Comparison of ENCODE assay signal across 17 cellular contexts in the genomic region with DNA sequence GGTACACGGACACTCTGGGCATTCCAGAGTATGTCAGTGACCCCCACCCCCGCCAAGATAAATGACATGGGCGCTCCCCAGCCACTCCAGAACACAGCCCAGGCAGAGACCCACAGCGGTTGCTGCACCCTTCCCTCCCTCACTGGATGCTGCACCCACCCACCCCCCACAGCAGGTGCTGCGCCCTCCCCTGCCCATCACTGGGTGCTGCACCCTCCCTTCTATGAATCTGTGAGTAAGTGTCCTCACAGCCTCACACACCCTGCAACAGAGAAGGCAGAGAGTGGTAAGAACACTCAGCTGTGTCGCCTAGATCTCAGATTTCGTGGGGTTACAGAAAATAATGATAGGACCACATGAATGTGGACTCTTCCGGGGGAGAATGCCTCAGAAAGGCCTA. TPM values are rescaled to one million over a fixed set of nuclear protein-coding genes. Genes with fewer than 3 reads are reported as not detected.
A peak's percentile ranks its signal among the peaks of the same experiment; 100 is the strongest.
DNase-seq lines count a peak whose midpoint lies in the region; ATAC-seq, FAIRE-seq and TF ChIP-seq lines count a peak whose summit lies in the region.
"Had no signal": no experiment of that assay in that cellular context is flagged by ENCODE, and none has a peak within 500 bp of the region (broad histone marks: within the 10 kb centered on the region; RNA-seq: fewer than 3 reads in every experiment).

No MANE protein-coding gene starts in this region.

- no TSS peak for BruUV-seq in Calu3 (replicated peaks; lab: Mats Ljungman, UMichigan)

- DNase-seq in Calu3 = no peak
- DNase-seq in H9 = no peak
- no peak for DNase-seq in neural progenitor cell (ENCODE audit: low spot score)
- no peak for DNase-seq in activated gamma-delta T cell treated with Interleukin-2 at 50 U/mL for 16 hours
- DNase-seq in activated CD4-positive, alpha-beta T cell treated with anti-CD3 and anti-CD28 coated beads for 1 hour = no peak
- DNase-seq in frontal cortex (ENCODE audit: low spot score in 2 of 2) = no peak
- DNase-seq: BE2C; CD8-positive, alpha-beta T cell; COR-L47; DMS53; GF-D8 had no signal

- no peaks in the 10 kb centered on the region for H3K9me3 Mint-ChIP-seq in Calu3 (ENCODE audit: low read depth, unreplicated experiment)
- peaks cover 3% of the 10 kb centered on the region in 2 experiments; a peak in 3 of 5 replicates for H3K9me3 Mint-ChIP-seq in H9
- H3K9me3 Mint-ChIP-seq in neural progenitor cell = no peaks in the 10 kb centered on the region

- no peak overlapping the region for H2BK120ac ChIP-seq in H9 (ENCODE audit: low read depth, low read length, poor library complexity, severe bottlenecking)

- H3K4ac ChIP-seq in H9 (ENCODE audit: low read depth, low read length) = no peak overlapping the region

- no peak overlapping the region for H4K91ac ChIP-seq in H9 (ENCODE audit: insufficient read length, low read depth, low read length)

- H4K5ac ChIP-seq in H9 (ENCODE audit: insufficient read length, low read depth, low read length) = no peak overlapping the region

- no peaks in the 10 kb centered on the region for H3K36me3 Mint-ChIP-seq in Calu3 (ENCODE audit: insufficient read depth, unreplicated experiment)
- peaks cover 22 to 55% (median 28%) of the 10 kb centered on the region in 3 experiments for H3K36me3 Mint-ChIP-seq in H9 (ENCODE audit: insufficient read depth in 1 of 3, low read depth in 3 of 3)
- peaks cover 15% of the 10 kb centered on the region for H3K36me3 Mint-ChIP-seq in neural progenitor cell

- TF ChIP-seq CTCF in Calu3 (IDR thresholded peaks at IDR 0.05; ENCODE audit: unreplicated experiment) (peak; percentile 12), H9 (conservative IDR thresholded peaks at IDR 0.05) (no peak), neural progenitor cell (IDR thresholded peaks at IDR 0.05) (no peak)

- H3K36me3 ChIP-seq in neural progenitor cell = no peaks in the 10 kb centered on the region
- H3K36me3 ChIP-seq: BE2C had no signal

- H3K27ac ChIP-seq in H9 (ENCODE audit: insufficient read length, low read depth, low read length) = no peak overlapping the region
- no peak overlapping the region for H3K27ac ChIP-seq in neural progenitor cell
- H3K27ac ChIP-seq: C4-2B, HL-60 had no signal

- H2BK15ac ChIP-seq in H9 (ENCODE audit: low read depth, low read length) = no peak overlapping the region

- no peak overlapping the region for H3K4me3 Mint-ChIP-seq in Calu3 (ENCODE audit: low read depth, unreplicated experiment)
- H3K4me3 Mint-ChIP-seq in H9 = no peak overlapping the region
- no peak overlapping the region for H3K4me3 Mint-ChIP-seq in neural progenitor cell
- H3K4me3 Mint-ChIP-seq: CD8-positive, alpha-beta T cell had no signal

- H3K9me3 ChIP-seq in H9 (ENCODE audit: control insufficient read depth, low read depth, low read length) = no peaks in the 10 kb centered on the region
- no peaks in the 10 kb centered on the region for H3K9me3 ChIP-seq in neural progenitor cell (ENCODE audit: low read depth)
- H3K9me3 ChIP-seq: BE2C had no signal

- FAIRE-seq in frontal cortex (lab: Jason Lieb, UNC) = no peak
- FAIRE-seq: GM12878, GM18507 had no signal

- no peak overlapping the region for H3K4me3 ChIP-seq in neural progenitor cell
- H3K4me3 ChIP-seq: GM12878 had no signal

- H4K8ac ChIP-seq in H9 (replicated peaks; ENCODE audit: insufficient read length, low read depth, low read length) = no peak overlapping the region

- no peaks in the 10 kb centered on the region for H4K20me1 ChIP-seq in H9 (ENCODE audit: control insufficient read depth, insufficient read depth, insufficient read length)
- H4K20me1 ChIP-seq in neural progenitor cell (ENCODE audit: low read depth) = no peaks in the 10 kb centered on the region

- H3K9ac ChIP-seq in H9 (ENCODE audit: extremely low read depth, insufficient read length, low read length) (no peak overlapping the region), neural progenitor cell (no peak overlapping the region)

- H3K23me2 ChIP-seq in H9 (ENCODE audit: insufficient read length, low read depth, low read length, poor library complexity, severe bottlenecking) = no peaks in the 10 kb centered on the region

- peak; percentile 6 for ATAC-seq in esophagus mucosa
- ATAC-seq: CD8-positive, alpha-beta T cell; GM12878; HCT116 had no signal

- no peaks in the 10 kb centered on the region for H3K79me1 ChIP-seq in H9 (ENCODE audit: insufficient read depth, low read depth, low read length, poor library complexity, severe bottlenecking)

- H3K4me1 Mint-ChIP-seq in Calu3 (ENCODE audit: low read depth, unreplicated experiment) (peaks cover 6% of the 10 kb centered on the region), H9 (peaks cover 8 to 10% of the 10 kb centered on the region in 2 experiments), neural progenitor cell (no peaks in the 10 kb centered on the region)

- no peaks in the 10 kb centered on the region for H3K79me2 ChIP-seq in H9 (ENCODE audit: insufficient read depth, low read length)
- H3K79me2 ChIP-seq in neural progenitor cell (ENCODE audit: low read depth) = no peaks in the 10 kb centered on the region

- no CpG with 5 or more reads among the region's 8 CpGs for WGBS in H9 (ENCODE audit: extremely low coverage, insufficient read length, low lambda C conversion rate)

- no peaks in the 10 kb centered on the region for H3K27me3 ChIP-seq in H9 (ENCODE audit: insufficient read depth, low read length)
- no peaks in the 10 kb centered on the region for H3K27me3 ChIP-seq in neural progenitor cell

- no peak overlapping the region for H2BK5ac ChIP-seq in H9 (ENCODE audit: insufficient read length, low read length)

- no peak overlapping the region for H3K18ac ChIP-seq in H9 (ENCODE audit: insufficient read length, low read depth, low read length)

- H3K4me2 ChIP-seq in H9 (ENCODE audit: insufficient read depth, insufficient read length, low read length) (no peak overlapping the region), neural progenitor cell (no peak overlapping the region)

- CTCF ChIA-PET in Calu3 (lab: Charles Lee) = no interaction called here

- no peak overlapping the region for H2BK20ac ChIP-seq in H9 (ENCODE audit: low read depth, low read length, poor library complexity, severe bottlenecking)

- no peaks in the 10 kb centered on the region for H3K27me3 Mint-ChIP-seq in Calu3 (ENCODE audit: unreplicated experiment)
- no peaks in the 10 kb centered on the region for H3K27me3 Mint-ChIP-seq in H9 (ENCODE audit: low read depth)
- H3K27me3 Mint-ChIP-seq in neural progenitor cell (ENCODE audit: insufficient read depth, low read depth) = peaks cover 3% of the 10 kb centered on the region

- H3K4me1 ChIP-seq in H9 (ENCODE audit: insufficient read depth, low read length) (peaks cover 2% of the 10 kb centered on the region; the same call in 1 of the 2 replicates), neural progenitor cell (no peaks in the 10 kb centered on the region)
- H3K4me1 ChIP-seq: BE2C had no signal

- H3F3A ChIP-seq in neural progenitor cell (ENCODE audit: low read depth) = no peaks in the 10 kb centered on the region

- no peak overlapping the region for H3K27ac Mint-ChIP-seq in Calu3 (ENCODE audit: unreplicated experiment)
- H3K27ac Mint-ChIP-seq in H9 = 0 out of 7 replicates have a peak overlapping the region, but pooled peaks of 2 of the 3 experiments have one; percentile 7
- peak overlapping the region; percentile 34 for H3K27ac Mint-ChIP-seq in neural progenitor cell
- H3K27ac Mint-ChIP-seq: CD8-positive, alpha-beta T cell had no signal

- intact Hi-C loops in Calu3 (cut with micrococcal nuclease; ENCODE audit: unreplicated experiment) = loop anchor here (5.0 kb wide), 1 partner anchor 217 kb away; no protein-coding TSS in a partner anchor

- H3K23ac ChIP-seq in H9 (ENCODE audit: insufficient read length, low read depth, low read length) = no peak overlapping the region

- no peak overlapping the region for H3T11ph ChIP-seq in H9 (ENCODE audit: low read length)

- H2AK5ac ChIP-seq in H9 (ENCODE audit: insufficient read length, low read length) = no peak overlapping the region

- H2BK12ac ChIP-seq in H9 (ENCODE audit: insufficient read length, low read depth, low read length) = no peak overlapping the region

- H2AFZ ChIP-seq in H9 (ENCODE audit: low read length) = no peak overlapping the region
- no peak overlapping the region for H2AFZ ChIP-seq in neural progenitor cell (replicated peaks)

- no peak overlapping the region for H3K14ac ChIP-seq in H9 (ENCODE audit: insufficient read depth, low read length)

- H3K56ac ChIP-seq in H9 (ENCODE audit: insufficient read length, low read depth, low read length) = no peak overlapping the region

RNA-seq across cellular contexts. Expression of a gene that starts 23.5 kb away (rescaled TPM):
- total RNA-seq in Calu3 (2022) (44.4 and 47.2 TPM in 2 replicates), H9 (2021) (38.7 and 39.2 TPM in 2 replicates), esophagus mucosa (28.7 TPM), neural progenitor cell (ENCODE audit: low replicate concordance) (50.8 and 62.9 TPM in 2 replicates), frontal cortex (78.7 TPM)

RNA-seq across cellular contexts. Expression of a gene that starts 33.4 kb away (rescaled TPM):
- total RNA-seq in Calu3 (2022) (37.6 and 44.4 TPM in 2 replicates), H9 (2021) (12.7 and 13.2 TPM in 2 replicates), esophagus mucosa (25.7 TPM), neural progenitor cell (ENCODE audit: low replicate concordance) (12.2 and 17.3 TPM in 2 replicates), frontal cortex (16.3 TPM)
